9 cellular contexts compared by ENCODE assay signal in genomic region chr11:57742087-57742452, GRCh38. TPM values are rescaled to one million over a fixed set of nuclear protein-coding genes. Genes with fewer than 3 reads are reported as not detected.
DNase-seq lines count a peak whose midpoint lies in the region; ATAC-seq, FAIRE-seq and TF ChIP-seq lines count a peak whose summit lies in the region.
"Had no signal": no experiment of that assay in that cellular context is flagged by ENCODE, and none has a peak within 500 bp of the region (broad histone marks: within the 10 kb centered on the region; RNA-seq: fewer than 3 reads in every experiment).

No MANE protein-coding gene starts in this region.

- TF ChIP-seq CTCF in fibroblast of pulmonary artery (IDR thresholded peaks at IDR 0.05; ENCODE audit: low read length, missing control alignments): no peak

- peak; percentile 9 for FAIRE-seq in GM12892 (lab: Jason Lieb, UNC)

- ATAC-seq in HG03175 (IDR thresholded peaks at IDR 0.05; ENCODE audit: unreplicated experiment): no peak

- peak overlapping the region; percentile 76 for H3K27ac ChIP-seq in SJCRH30

- H3K4me1 ChIP-seq in SJCRH30: peaks cover 9% of the 10 kb centered on the region

- peaks cover 38% of the 10 kb centered on the region for H3K36me3 ChIP-seq in SJCRH30

- no peak for TF ChIP-seq POLR2A in GM12892 (IDR thresholded peaks at IDR 0.05; ENCODE audit: low read depth, low read length)

- no peaks in the 10 kb centered on the region for H3K27me3 ChIP-seq in SJCRH30

- DNase-seq in GM12892 (ENCODE audit: insufficient read length) (no peak), SJCRH30 (no peak), fibroblast of pulmonary artery (ENCODE audit: low read depth) (no peak), skeletal muscle cell (ENCODE audit: low read depth) (no peak), NCI-H526 treated with DMSO at 0.1 percent for 48 hours (lab: John Stamatoyannopoulos, UW) (no peak), KG1 (lab: John Stamatoyannopoulos, UW) (no peak)
- DNase-seq in central memory CD4-positive, alpha-beta T cell: no peak

- H3K9me3 ChIP-seq in SJCRH30 (replicated peaks): no peaks in the 10 kb centered on the region

- H3K4me3 ChIP-seq in SJCRH30 (peak overlapping the region; percentile 90), fibroblast of pulmonary artery (replicated peaks; ENCODE audit: low read depth, low read length) (peak overlapping the region; percentile 95), skeletal muscle cell (ENCODE audit: low read depth, low read length) (peak overlapping the region; percentile 98)

RNA-seq across cellular contexts. Expression of gene SELENOH, which starts 0.8 kb away (rescaled TPM):
- 135 TPM for polyA plus RNA-seq in GM12892 (2012; ENCODE audit: missing spikeins)
- 116 and 133 TPM in 2 replicates for total RNA-seq in SJCRH30 (2014; rRNA removed; shearing (Covaris generic))

RNA-seq across cellular contexts. Expression of gene BTBD18, which starts 9.5 kb away (rescaled TPM):
- 1.0 TPM for polyA plus RNA-seq in GM12892 (2012; ENCODE audit: missing spikeins)
- total RNA-seq in SJCRH30 (2014; rRNA removed; shearing (Covaris generic)): 0.02 TPM in 1 of 2 replicates, not detected in the other
- total RNA-seq: lung microvascular endothelial cell had no signal

RNA-seq across cellular contexts. Expression of gene CTNND1, which starts 19.5 kb away (rescaled TPM):
- polyA plus RNA-seq in GM12892 (2012; ENCODE audit: missing spikeins): 17.7 TPM
- 94.9 and 95.9 TPM in 2 replicates for total RNA-seq in SJCRH30 (2014; rRNA removed; shearing (Covaris generic))

RNA-seq across cellular contexts. Expression of gene TMX2, which starts 29.7 kb away (rescaled TPM):
- polyA plus RNA-seq in GM12892 (2012; ENCODE audit: missing spikeins): 51.9 TPM
- total RNA-seq in SJCRH30 (2014; rRNA removed; shearing (Covaris generic)): 125 and 132 TPM in 2 replicates

RNA-seq across cellular contexts. Expression of gene MED19, which starts 30.1 kb away (rescaled TPM):
- 12.4 TPM for polyA plus RNA-seq in GM12892 (2012; ENCODE audit: missing spikeins)
- 28.1 and 28.6 TPM in 2 replicates for total RNA-seq in SJCRH30 (2014; rRNA removed; shearing (Covaris generic))
